In genomic region chr9:88258012-88258411, GRCh38 we compare ENCODE assay signal across 8 cellular contexts.
DNase-seq lines count a peak whose midpoint lies in the region; ATAC-seq and TF ChIP-seq lines count a peak whose summit lies in the region.

No MANE protein-coding gene starts in this region.

- peaks cover 6% of the 10 kb centered on the region for H3K27me3 Mint-ChIP-seq in nephron progenitor cell (ENCODE audit: low read depth, poor library complexity)

- peaks cover 18% of the 10 kb centered on the region for H3K9me3 Mint-ChIP-seq in nephron progenitor cell

- TF ChIP-seq CTCF in nephron progenitor cell (IDR thresholded peaks at IDR 0.05): no peak
- no peak for TF ChIP-seq CTCF in GM10248 (IDR thresholded peaks at IDR 0.05; ENCODE audit: control extremely low read depth, extremely low read depth, low read depth, missing control alignments)

- no peaks in the 10 kb centered on the region for H3K36me3 Mint-ChIP-seq in nephron progenitor cell (ENCODE audit: low read depth)

- H3K4me1 Mint-ChIP-seq in nephron progenitor cell: peaks cover 56% of the 10 kb centered on the region

- H3K27ac Mint-ChIP-seq in nephron progenitor cell: peak overlapping the region; percentile 98

- peak overlapping the region; percentile 61 for H3K4me3 Mint-ChIP-seq in nephron progenitor cell

- CTCF ChIA-PET in GM10248 (lab: Yijun Ruan, JAX): no interaction called here

- ATAC-seq in SK-N-SH treated with all-trans-retinoic acid at 6 μM for 48 hours: peak; percentile 95
- no peak for ATAC-seq in GM18517 (IDR thresholded peaks at IDR 0.05; ENCODE audit: unreplicated experiment)

- POLR2A ChIA-PET in GM10248 (lab: Yijun Ruan, JAX): no interaction called here

- peak; percentile 85 for DNase-seq in AG20443 (ENCODE audit: low spot score)
- DNase-seq in foreskin melanocyte: peak; percentile 64
- peak; percentile 45 for DNase-seq in nephron progenitor cell
- no peak for DNase-seq in NAMALWA (ENCODE audit: low spot score)
- no peak for DNase-seq in GM10248 (ENCODE audit: extremely low spot score)
- DNase-seq in HK-2 (ENCODE audit: unreplicated experiment): no peak

TF ChIP-seq in SK-N-SH treated with all-trans-retinoic acid at 6 μM for 48 hours, 23 proteins besides CTCF, POLR2A, EP300 and RAD21:
- TF ChIP-seq TOX (CRISPR knock-in tag; IDR thresholded peaks at IDR 0.05; ENCODE audit: borderline replicate concordance): no peak
- 0 out of 2 replicates have a peak, but pooled peaks have one; percentile 35 for TF ChIP-seq CREB5 (CRISPR knock-in tag; IDR thresholded peaks at IDR 0.05; ENCODE audit: low read depth)

Comparison
In these comparisons a context has a peak if more than half of its experiments do, and no peak if none do; other contexts are left out.
1. DNase-seq: peak in AG20443 (single experiment), foreskin melanocyte (single experiment) and nephron progenitor cell (single experiment); none in NAMALWA (single experiment), GM10248 (single experiment) and HK-2 (single experiment).